ENCODE assay signal across 20 cellular contexts in genomic region chr9:28329323-28329722, GRCh38.
"Had no signal": no experiment of that assay in that cellular context is flagged by ENCODE, and none has a peak within 500 bp of the region (broad histone marks: within the 10 kb centered on the region; RNA-seq: fewer than 3 reads in every experiment).

No MANE protein-coding gene starts in this region.

- H3K27ac ChIP-seq: hepatocyte, left lung, transverse colon, vagina, VCaP had no signal

- ATAC-seq: activated CD4-positive, CD25-positive, alpha-beta regulatory T cell treated with anti-CD3 and anti-CD28 coated beads, Interleukin-2, amount 50 U/mL, for 24 hours; activated CD8-positive, alpha-beta memory T cell treated with anti-CD3 and anti-CD28 coated beads, Interleukin-2, amount 10 ng/mL, durations not matched to agents 7 days and 5 days; left lung; naive thymus-derived CD8-positive, alpha-beta T cell; sciatic nerve; stimulated activated memory B cell treated with anti-CD40 and anti-IgM and Interleukin-4, amounts not matched to agents 10 μg/mL and 1 μg/mL and 100 μg/mL, for 72 hours had no signal

- DNase-seq: activated CD4-positive, alpha-beta memory T cell treated with anti-CD3 and anti-CD28 coated beads, Interleukin-2, amount 10 ng/mL, durations not matched to agents 7 days and 5 days; activated CD4-positive, alpha-beta T cell treated with anti-CD3 and anti-CD28 coated beads, Interleukin-2, amount 10 ng/mL, durations not matched to agents 24 days and 14 days; activated CD8-positive, alpha-beta memory T cell treated with anti-CD3 and anti-CD28 coated beads, Interleukin-2, amount 10 ng/mL, durations not matched to agents 7 days and 5 days; activated effector memory CD4-positive, alpha-beta T cell treated with anti-CD3 and anti-CD28 coated beads, Interleukin-2, amount 50 U/mL, for 16 hours; activated naive CD4-positive, alpha-beta T cell treated with anti-CD3 and anti-CD28 coated beads, Interleukin-2, amount 10 ng/mL, durations not matched to agents 7 days and 5 days; activated T-cell treated with anti-CD3 and anti-CD28 coated beads for 4 hours; effector CD4-positive, alpha-beta T cell; glutamatergic neuron; immature natural killer cell; kidney glomerular epithelial cell; left lung; naive thymus-derived CD8-positive, alpha-beta T cell; small intestine; transverse colon had no signal

- H3K4me1 ChIP-seq: left lung, transverse colon, vagina had no signal

- H3K27me3 ChIP-seq: hepatocyte, left lung, transverse colon, vagina had no signal
